In genomic region chr1:206909167-206909882, GRCh38 we compare ENCODE assay signal across 8 cellular contexts. TPM values are rescaled to one million over a fixed set of nuclear protein-coding genes. Genes with fewer than 3 reads are reported as not detected.
A peak's percentile ranks its signal among the peaks of the same experiment; 100 is the strongest.
DNase-seq lines count a peak whose midpoint lies in the region; ATAC-seq and TF ChIP-seq lines count a peak whose summit lies in the region.

No MANE protein-coding gene starts in this region.

- H3K4me1 ChIP-seq in KMS-11 (ENCODE audit: low read depth, poor library complexity, severe bottlenecking) (peaks cover 11% of the 10 kb centered on the region), right lobe of liver (peaks cover 0 to 10% (median 0%) of the 10 kb centered on the region in 4 donors), stomach smooth muscle (ENCODE audit: control insufficient read depth, insufficient read depth, low read length) (peaks cover 14% of the 10 kb centered on the region)

- TF ChIP-seq CTCF in BJ (IDR thresholded peaks at IDR 0.05; ENCODE audit: insufficient read depth, low read depth, low read length) = no peak
- TF ChIP-seq CTCF in KMS-11 (conservative IDR thresholded peaks at IDR 0.05; ENCODE audit: low read depth, low read length) = no peak
- no peak for TF ChIP-seq CTCF in choroid plexus epithelial cell (conservative IDR thresholded peaks at IDR 0.05; ENCODE audit: low read depth, low read length)
- TF ChIP-seq CTCF in right lobe of liver (IDR thresholded peaks at IDR 0.05) = no peak

- H3K4me3 ChIP-seq in BJ (ENCODE audit: low read depth, low read length) (peak overlapping the region; percentile 56), KMS-11 (IDR thresholded peaks at IDR 0.05; ENCODE audit: insufficient read depth, low read depth, low read length) (no peak overlapping the region), choroid plexus epithelial cell (ENCODE audit: low read depth, low read length) (peak overlapping the region; percentile 53), right lobe of liver (peak overlapping the region; percentile 46 to 54 (median 52)), stomach smooth muscle (ENCODE audit: low read length in 2 of 2) (peak overlapping the region; percentile 32 to 70)

- H3K36me3 ChIP-seq in BJ (ENCODE audit: control insufficient read depth, insufficient read depth, low read length) = no peaks in the 10 kb centered on the region
- H3K36me3 ChIP-seq in KMS-11 (ENCODE audit: insufficient read depth) = no peaks in the 10 kb centered on the region
- no peaks in the 10 kb centered on the region for H3K36me3 ChIP-seq in right lobe of liver
- no peaks in the 10 kb centered on the region for H3K36me3 ChIP-seq in stomach smooth muscle (ENCODE audit: control insufficient read depth in 2 of 2, insufficient read depth in 2 of 2, low read length in 2 of 2)

- H3K9me3 ChIP-seq in right lobe of liver (no peaks in the 10 kb centered on the region), stomach smooth muscle (ENCODE audit: control insufficient read depth in 2 of 2, low read length in 2 of 2) (no peaks in the 10 kb centered on the region)

- H3K27ac ChIP-seq in KMS-11 = no peak overlapping the region
- H3K27ac ChIP-seq in right lobe of liver = peak overlapping the region in 2 of 3 donors; percentile 34 to 47
- no peak overlapping the region for H3K27ac ChIP-seq in stomach smooth muscle (ENCODE audit: low read length)

- peak overlapping the region; percentile 18; the same call in 1 of the 2 replicates for H3K4me2 ChIP-seq in KMS-11

- POLR2A ChIA-PET in BJ (lab: Charles Lee) = no interaction called here

- CTCF ChIA-PET in BJ (lab: Yijun Ruan, JAX) = interaction anchor here (0.8 to 6.1 kb wide), 29 partner anchors 9 to 297 kb away, joined by 3 to 64 read pairs (median 4); partner anchors contain the start of genes EIF2D, IL20 and IL24

- no peak for DNase-seq in BJ (ENCODE audit: low read depth)
- DNase-seq in T-helper 22 cell (ENCODE audit: low read depth) = peak; percentile 30
- peak; percentile 72 for DNase-seq in choroid plexus epithelial cell (ENCODE audit: low read depth)
- peak; percentile 65 to 86 (median 76) for DNase-seq in right lobe of liver

- intact Hi-C loops in right lobe of liver (cut with DNase I) = no loop called here

- H3K79me2 ChIP-seq in KMS-11 (ENCODE audit: insufficient read depth, low read depth) = no peaks in the 10 kb centered on the region

- H4K20me1 ChIP-seq in KMS-11 (ENCODE audit: insufficient read depth) = no peaks in the 10 kb centered on the region

- H3K9ac ChIP-seq in KMS-11 = no peak overlapping the region
- peak overlapping the region in 1 of 2 donors; percentile 51 for H3K9ac ChIP-seq in stomach smooth muscle (ENCODE audit: low read length in 2 of 2)

- TF ChIP-seq POLR2A in right lobe of liver (IDR thresholded peaks at IDR 0.05) = no peak

- ATAC-seq in right lobe of liver = peak; percentile 66 to 83 (median 76)
- no peak for ATAC-seq in HG02798 (IDR thresholded peaks at IDR 0.05; ENCODE audit: poor library complexity, unreplicated experiment)
- ATAC-seq in HG03521 (IDR thresholded peaks at IDR 0.05; ENCODE audit: unreplicated experiment) = no peak

- 0% methylated on average over 2 of the region's 69 CpGs for WGBS in right lobe of liver (ENCODE audit: insufficient coverage, low coverage, low lambda C conversion rate, missing lambda C conversion rate)

- H3K27me3 ChIP-seq in BJ (ENCODE audit: control insufficient read depth, insufficient read depth, low read length) = peaks cover 4% of the 10 kb centered on the region
- H3K27me3 ChIP-seq in KMS-11 (ENCODE audit: insufficient read depth, low read depth) = peaks cover 13% of the 10 kb centered on the region; the same call in 1 of the 2 replicates
- no peaks in the 10 kb centered on the region for H3K27me3 ChIP-seq in right lobe of liver
- H3K27me3 ChIP-seq in stomach smooth muscle (ENCODE audit: control insufficient read depth in 1 of 2, insufficient read depth in 2 of 2, low read length in 2 of 2) = peaks cover 32% of the 10 kb centered on the region in 2 donors

- H2AFZ ChIP-seq in KMS-11 (ENCODE audit: low read depth) = peak overlapping the region; percentile 58; the same call in 1 of the 2 replicates

RNA-seq across cellular contexts. Expression of gene IL24, which starts 12.1 kb away (rescaled TPM):
- polyA plus RNA-seq in BJ (2011; rRNA removed) = 0.10 and 0.25 TPM in 2 replicates
- 0.14 TPM in 1 of 2 replicates, not detected in the other for polyA minus RNA-seq in BJ (2011; rRNA and poly(A)+ RNA removed)
- not detected for total RNA-seq in right lobe of liver

RNA-seq across cellular contexts. Expression of gene FCMR, which starts 12.4 kb away (rescaled TPM):
- polyA plus RNA-seq in BJ (2011; rRNA removed) = 0.56 and 1.4 TPM in 2 replicates
- polyA minus RNA-seq in BJ (2011; rRNA and poly(A)+ RNA removed) = 0.41 and 1.8 TPM in 2 replicates
- 1 to 10 TPM in 5 of 6 experiments, under 1 TPM in 1; 0.80 to 3.2 (median 1.4) TPM for total RNA-seq in right lobe of liver

RNA-seq across cellular contexts. Expression of gene PIGR, which starts 36.9 kb away (rescaled TPM):
- polyA plus RNA-seq in BJ (2011; rRNA removed) = not detected in 2 replicates
- polyA minus RNA-seq in BJ (2011; rRNA and poly(A)+ RNA removed) = not detected in 2 replicates
- total RNA-seq in right lobe of liver = 100 to 1,000 TPM in 2 of 6 experiments, 10 to 100 TPM in 4; 20.6 to 134 (median 85.1) TPM

RNA-seq across cellular contexts. Expression of gene IL20, which starts 43.9 kb away (rescaled TPM):
- not detected in 2 replicates for polyA plus RNA-seq in BJ (2011; rRNA removed)
- not detected in 2 replicates for polyA minus RNA-seq in BJ (2011; rRNA and poly(A)+ RNA removed)
- not detected for total RNA-seq in right lobe of liver

Comparison
In these comparisons a context has a peak if more than half of its experiments do, and no peak if none do; other contexts are left out.
1. H3K27ac ChIP-seq: peak in right lobe of liver (2 of 3); none in KMS-11 (single experiment) and stomach smooth muscle (single experiment).
2. ATAC-seq: peak in right lobe of liver (4 of 4); none in HG02798 (single experiment) and HG03521 (single experiment).